Comparison of ENCODE assay signal across 8 cellular contexts in genomic region chr9:91359734-91360470, GRCh38. TPM values are rescaled to one million over a fixed set of nuclear protein-coding genes. Genes with fewer than 3 reads are reported as not detected.
DNase-seq lines count a peak whose midpoint lies in the region; ATAC-seq and TF ChIP-seq lines count a peak whose summit lies in the region.

No MANE protein-coding gene starts in this region.

- peaks cover 70% of the 10 kb centered on the region for H3K4me1 Mint-ChIP-seq in activated CD8-positive, alpha-beta memory T cell treated with anti-CD3 and anti-CD28 coated beads, Interleukin-2, amount 10 ng/mL, durations not matched to agents 7 days and 5 days
- H3K4me1 Mint-ChIP-seq in glutamatergic neuron (ENCODE audit: low read depth, unreplicated experiment), result peaks cover 21% of the 10 kb centered on the region
- H3K4me1 Mint-ChIP-seq in stimulated activated naive CD8-positive, alpha-beta T cell treated with anti-CD3 and anti-CD28 coated beads, Interleukin-15, amount 100 ng/mL, for 72 hours, result peaks cover 72% of the 10 kb centered on the region

- H3K9me3 ChIP-seq in WERI-Rb-1 (ENCODE audit: severe bottlenecking) (peaks cover 2% of the 10 kb centered on the region), transverse colon (no peaks in the 10 kb centered on the region)

- in situ Hi-C loops in transverse colon (cut with MboI; ENCODE audit: low pct_ligation_motif_present in 1 of 4, low pct_unique_long_range_greater_than_20kb in 1 of 4, low sequenced_read_pairs in 3 of 4), result loop anchor here in 1 of 4 donors (10.0 kb wide), 1 partner anchor 65 kb away; the partner anchor contains the start of gene NFIL3

- H3K4me3 ChIP-seq in WERI-Rb-1 (ENCODE audit: low read depth, low read length), result peak overlapping the region; percentile 73
- H3K4me3 ChIP-seq in transverse colon, result peak overlapping the region in 1 of 4 donors; percentile 85

- peaks cover 2% of the 10 kb centered on the region for H3K9me3 Mint-ChIP-seq in activated CD8-positive, alpha-beta memory T cell treated with anti-CD3 and anti-CD28 coated beads, Interleukin-2, amount 10 ng/mL, durations not matched to agents 7 days and 5 days (ENCODE audit: low read depth)
- peaks cover 8% of the 10 kb centered on the region for H3K9me3 Mint-ChIP-seq in glutamatergic neuron (ENCODE audit: unreplicated experiment)
- no peaks in the 10 kb centered on the region for H3K9me3 Mint-ChIP-seq in stimulated activated naive CD8-positive, alpha-beta T cell treated with anti-CD3 and anti-CD28 coated beads, Interleukin-15, amount 100 ng/mL, for 72 hours

- peak; percentile 31 for ATAC-seq in activated CD8-positive, alpha-beta memory T cell treated with anti-CD3 and anti-CD28 coated beads, Interleukin-2, amount 10 ng/mL, durations not matched to agents 7 days and 5 days
- no peak for ATAC-seq in stimulated activated naive CD8-positive, alpha-beta T cell treated with anti-CD3 and anti-CD28 coated beads, Interleukin-15, amount 100 ng/mL, for 72 hours

- H3K36me3 ChIP-seq in WERI-Rb-1, result peaks cover 30% of the 10 kb centered on the region
- H3K36me3 ChIP-seq in transverse colon, result peaks cover 0 to 4% (median 2%) of the 10 kb centered on the region in 4 donors

- CTCF ChIA-PET in activated CD8-positive, alpha-beta memory T cell treated with anti-CD3 and anti-CD28 coated beads, Interleukin-2, amount 10 ng/mL, durations not matched to agents 7 days and 5 days (lab: Charles Lee), result interaction anchor here (1.0 to 3.4 kb wide), 11 partner anchors 12 to 444 kb away, joined by 3 to 29 read pairs (median 6); partner anchors contain the start of gene NFIL3

- intact Hi-C loops in transverse colon (cut with DNase I; ENCODE audit: low total_unique reads), result no loop called here

- no peak for TF ChIP-seq EP300 in transverse colon (IDR thresholded peaks at IDR 0.05; ENCODE audit: low read depth)

- peak overlapping the region; percentile 90 for H3K4me3 Mint-ChIP-seq in activated CD8-positive, alpha-beta memory T cell treated with anti-CD3 and anti-CD28 coated beads, Interleukin-2, amount 10 ng/mL, durations not matched to agents 7 days and 5 days
- peak overlapping the region; percentile 100 for H3K4me3 Mint-ChIP-seq in glutamatergic neuron (ENCODE audit: unreplicated experiment)
- H3K4me3 Mint-ChIP-seq in stimulated activated naive CD8-positive, alpha-beta T cell treated with anti-CD3 and anti-CD28 coated beads, Interleukin-15, amount 100 ng/mL, for 72 hours, result peak overlapping the region; percentile 91 to 94

- DNase-seq in activated CD8-positive, alpha-beta memory T cell treated with anti-CD3 and anti-CD28 coated beads, Interleukin-2, amount 10 ng/mL, durations not matched to agents 7 days and 5 days, result peak; percentile 61
- no peak for DNase-seq in activated CD8-positive, alpha-beta memory T cell treated with anti-CD3 and anti-CD28 coated beads, Interleukin-2, amount 50 U/mL, for 4 hours
- DNase-seq in WERI-Rb-1 (no peak), glutamatergic neuron (no peak), COLO668 (lab: John Stamatoyannopoulos, UW; ENCODE audit: unreplicated experiment) (no peak), NCI-H2227 treated with DMSO at 0.1 percent for 48 hours (lab: John Stamatoyannopoulos, UW) (no peak), transverse colon (no peak)
- DNase-seq in stimulated activated naive CD8-positive, alpha-beta T cell treated with anti-CD3 and anti-CD28 coated beads, Interleukin-15, amount 100 ng/mL, for 72 hours, result no peak

- peaks cover 51% of the 10 kb centered on the region for H3K36me3 Mint-ChIP-seq in activated CD8-positive, alpha-beta memory T cell treated with anti-CD3 and anti-CD28 coated beads, Interleukin-2, amount 10 ng/mL, durations not matched to agents 7 days and 5 days
- peaks cover 6% of the 10 kb centered on the region for H3K36me3 Mint-ChIP-seq in glutamatergic neuron (ENCODE audit: unreplicated experiment)

- H3K27ac ChIP-seq in WERI-Rb-1 (no peak overlapping the region), transverse colon (no peak overlapping the region)

- no peaks in the 10 kb centered on the region for H3K27me3 Mint-ChIP-seq in activated CD8-positive, alpha-beta memory T cell treated with anti-CD3 and anti-CD28 coated beads, Interleukin-2, amount 10 ng/mL, durations not matched to agents 7 days and 5 days
- peaks cover 5% of the 10 kb centered on the region for H3K27me3 Mint-ChIP-seq in glutamatergic neuron (ENCODE audit: unreplicated experiment)
- no peaks in the 10 kb centered on the region for H3K27me3 Mint-ChIP-seq in stimulated activated naive CD8-positive, alpha-beta T cell treated with anti-CD3 and anti-CD28 coated beads, Interleukin-15, amount 100 ng/mL, for 72 hours

- H3K27me3 ChIP-seq in WERI-Rb-1 (ENCODE audit: insufficient read depth, low read depth, severe bottlenecking) (no peaks in the 10 kb centered on the region), transverse colon (no peaks in the 10 kb centered on the region)

- peaks cover 0 to 22% (median 19%) of the 10 kb centered on the region in 4 donors for H3K4me1 ChIP-seq in transverse colon

- WGBS in transverse colon (ENCODE audit: low coverage in 1 of 2), 2 donors, result 56 to 73% methylated on average over 6 to 7 of the region's 7 CpGs

- TF ChIP-seq POLR2A in transverse colon (IDR thresholded peaks at IDR 0.05), result no peak

- TF ChIP-seq CTCF in WERI-Rb-1 (IDR thresholded peaks at IDR 0.05; ENCODE audit: low read depth, low read length) (no peak), glutamatergic neuron (IDR thresholded peaks at IDR 0.05; ENCODE audit: partially characterized antibody, unreplicated experiment) (no peak), transverse colon (IDR thresholded peaks at IDR 0.05) (no peak)

- H3K27ac Mint-ChIP-seq in activated CD8-positive, alpha-beta memory T cell treated with anti-CD3 and anti-CD28 coated beads, Interleukin-2, amount 10 ng/mL, durations not matched to agents 7 days and 5 days, result peak overlapping the region; percentile 90
- H3K27ac Mint-ChIP-seq in glutamatergic neuron (ENCODE audit: unreplicated experiment), result peak overlapping the region; percentile 94
- peak overlapping the region; percentile 65 to 82 for H3K27ac Mint-ChIP-seq in stimulated activated naive CD8-positive, alpha-beta T cell treated with anti-CD3 and anti-CD28 coated beads, Interleukin-15, amount 100 ng/mL, for 72 hours

RNA-seq across cellular contexts. Expression of gene AUH, which starts 1.8 kb away (rescaled TPM):
- 10 to 100 TPM; 33.5 to 36.1 TPM for total RNA-seq in activated CD8-positive, alpha-beta memory T cell treated with anti-CD3 and anti-CD28 coated beads, Interleukin-2, amount 10 ng/mL, durations not matched to agents 7 days and 5 days
- total RNA-seq in glutamatergic neuron (ENCODE audit: unreplicated experiment) (28.5 TPM), transverse colon (100 to 1,000 TPM in 2 of 4 donors, 10 to 100 TPM in 2; 55.0 to 136 (median 83.8) TPM)
